10 cellular contexts compared by ENCODE assay signal in genomic region chr5:68261174-68262021, GRCh38. TPM values are rescaled to one million over a fixed set of nuclear protein-coding genes. Genes with fewer than 3 reads are reported as not detected.
DNase-seq lines count a peak whose midpoint lies in the region; ATAC-seq and TF ChIP-seq lines count a peak whose summit lies in the region.
"Had no signal": no experiment of that assay in that cellular context is flagged by ENCODE, and none has a peak within 500 bp of the region (broad histone marks: within the 10 kb centered on the region; RNA-seq: fewer than 3 reads in every experiment).

No MANE protein-coding gene starts in this region.

- DNase-seq in GM13976 (ENCODE audit: low spot score) (no peak), NCI-H226 (peak; percentile 23), fibroblast of mammary gland (ENCODE audit: low read depth) (peak; percentile 85), gastrocnemius medialis (no peak), hypothalamus (lab: John Stamatoyannopoulos, UW) (no peak), UCSD-AML1 (lab: John Stamatoyannopoulos, UW; ENCODE audit: unreplicated experiment) (no peak), NCI-H345 (lab: John Stamatoyannopoulos, UW) (no peak)
- DNase-seq: cerebellar nuclear complex had no signal

- ATAC-seq in gastrocnemius medialis (peak; percentile 43 to 59), HG03175 (IDR thresholded peaks at IDR 0.05; ENCODE audit: unreplicated experiment) (no peak)
- ATAC-seq: stimulated activated memory B cell treated with anti-CD40 and anti-IgM and Interleukin-4, amounts not matched to agents 10 μg/mL and 1 μg/mL and 100 μg/mL, for 72 hours had no signal

- intact Hi-C loops in gastrocnemius medialis (cut with DNase I; ENCODE audit: low total_unique reads): no loop called here

- H3K36me3 ChIP-seq in gastrocnemius medialis: no peaks in the 10 kb centered on the region

- H3K27ac ChIP-seq in gastrocnemius medialis: peak overlapping the region; percentile 57 to 75 (median 62)

- H3K4me1 ChIP-seq in gastrocnemius medialis: peaks cover 77 to 93% of the 10 kb centered on the region in 2 donors

- no peak for TF ChIP-seq POLR2A in gastrocnemius medialis (IDR thresholded peaks at IDR 0.05)

- no peak overlapping the region for H3K4me3 ChIP-seq in fibroblast of mammary gland (ENCODE audit: control insufficient read depth, low read depth, low read length)
- H3K4me3 ChIP-seq in gastrocnemius medialis: no peak overlapping the region

- in situ Hi-C loops in GM13976 (cut with MboI; ENCODE audit: low sequenced_read_pairs, unreplicated experiment) (no loop called here), gastrocnemius medialis (cut with MboI; ENCODE audit: low sequenced_read_pairs in 4 of 4) (loop anchor here in 3 of 4 donors (25.0 kb wide), 3 partner anchors 574 to 1024 kb away; no protein-coding TSS in a partner anchor)

- peak; percentile 24 for TF ChIP-seq CTCF in GM13976 (IDR thresholded peaks at IDR 0.05; ENCODE audit: borderline replicate concordance, control extremely low read depth, extremely low read depth, insufficient read depth, missing control alignments)
- TF ChIP-seq CTCF in fibroblast of mammary gland (conservative IDR thresholded peaks at IDR 0.05; ENCODE audit: control insufficient read depth, insufficient read depth, low read depth, low read length): peak; percentile 27
- TF ChIP-seq CTCF in gastrocnemius medialis (IDR thresholded peaks at IDR 0.05 in 4 of 5, conservative IDR thresholded peaks at IDR 0.05 in 1 of 5): peak in 1 of 5 experiments; percentile 33

- no peaks in the 10 kb centered on the region for H3K27me3 ChIP-seq in gastrocnemius medialis

- H3K9me3 ChIP-seq in gastrocnemius medialis: no peaks in the 10 kb centered on the region

RNA-seq across cellular contexts. Expression of gene PIK3R1, which starts 45.8 kb away (rescaled TPM):
- total RNA-seq in gastrocnemius medialis: 100 to 1,000 TPM in 2 of 4 donors, 10 to 100 TPM in 2; 87.2 to 129 (median 100) TPM

Comparison
In these comparisons a context has a peak if more than half of its experiments do, and no peak if none do; other contexts are left out.
1. DNase-seq: peak in NCI-H226 (single experiment) and fibroblast of mammary gland (single experiment); none in GM13976 (single experiment), gastrocnemius medialis (0 of 2), hypothalamus (0 of 51), UCSD-AML1 (single experiment) and NCI-H345 (single experiment).